18 cellular contexts compared by ENCODE assay signal in genomic region chr20:48805286-48805685, GRCh38.
"Had no signal": no experiment of that assay in that cellular context is flagged by ENCODE, and none has a peak within 500 bp of the region (broad histone marks: within the 10 kb centered on the region; RNA-seq: fewer than 3 reads in every experiment).

No MANE protein-coding gene starts in this region.

- H3K27ac Mint-ChIP-seq: activated naive CD4-positive, alpha-beta T cell treated with anti-CD3 and anti-CD28 coated beads, Interleukin-2, amount 50 U/mL, for 24 hours; mesothelial cell of epicardium had no signal

- H3K9me3 Mint-ChIP-seq: activated naive CD4-positive, alpha-beta T cell treated with anti-CD3 and anti-CD28 coated beads, Interleukin-2, amount 50 U/mL, for 24 hours had no signal

- H3K27me3 ChIP-seq: adrenal gland, colonic mucosa, ovary, tibial artery had no signal

- H3K4me1 ChIP-seq: colonic mucosa, sigmoid colon had no signal

- H3K27ac ChIP-seq: colonic mucosa, esophagus muscularis mucosa, lower lobe of right lung, ovary, sigmoid colon, tibial artery had no signal

- H3K4me3 ChIP-seq: adrenal gland, colonic mucosa, esophagus muscularis mucosa, lower lobe of right lung, ovary, sigmoid colon, tibial artery had no signal

- H3K4me3 Mint-ChIP-seq: activated naive CD4-positive, alpha-beta T cell treated with anti-CD3 and anti-CD28 coated beads, Interleukin-2, amount 50 U/mL, for 24 hours; activated T-cell treated with anti-CD3 and anti-CD28 coated beads, Interleukin-2, amount 50 U/mL, for 24 hours; mesothelial cell of epicardium; neural crest cell had no signal

- H3K27me3 Mint-ChIP-seq: activated naive CD4-positive, alpha-beta T cell treated with anti-CD3 and anti-CD28 coated beads, Interleukin-2, amount 50 U/mL, for 24 hours; activated T-cell treated with anti-CD3 and anti-CD28 coated beads, Interleukin-2, amount 50 U/mL, for 24 hours had no signal

- H3K36me3 ChIP-seq: adrenal gland, colonic mucosa, esophagus muscularis mucosa, lower lobe of right lung, ovary, sigmoid colon, tibial artery had no signal

- ATAC-seq: lower lobe of right lung had no signal

- DNase-seq: activated CD4-positive, alpha-beta T cell treated with anti-CD3 and anti-CD28 coated beads, Interleukin-2, amount 50 U/mL, for 4 hours; activated CD4-positive, CD25-positive, alpha-beta regulatory T cell treated with anti-CD3 and anti-CD28 coated beads, Interleukin-2, amount 50 U/mL, for 72 hours; activated effector memory CD4-positive, alpha-beta T cell treated with Interleukin-2 at 50 U/mL for 16 hours; activated T-cell treated with anti-CD3 and anti-CD28 coated beads, Interleukin-2, amount 50 U/mL, for 24 hours; colonic mucosa; hippocampal formation; lower lobe of right lung; ovary; sigmoid colon; stimulated activated CD4-positive, alpha-beta T cell treated with anti-CD3 and anti-CD28 coated beads, Interleukin-1b, Interleukin-23, amount 100 ng/mL, for 48 hours; T-helper 1 cell; T1000; tibial artery had no signal

- H3K9me3 ChIP-seq: adrenal gland, colonic mucosa, ovary, tibial artery had no signal

- H3K4me1 Mint-ChIP-seq: mesothelial cell of epicardium had no signal
